In genomic region chr6:33080127-33081089, GRCh38 we compare ENCODE assay signal across 8 cellular contexts. TPM values are rescaled to one million over a fixed set of nuclear protein-coding genes. Genes with fewer than 3 reads are reported as not detected.
DNase-seq lines count a peak whose midpoint lies in the region; ATAC-seq, FAIRE-seq and TF ChIP-seq lines count a peak whose summit lies in the region.

No MANE protein-coding gene starts in this region.

- intact Hi-C loops in kidney (cut with DNase I): loop anchor here (5.0 kb wide), 1 partner anchor 63 kb away; no protein-coding TSS in a partner anchor

- peaks cover 0 to 4% of the 10 kb centered on the region in 2 donors for H3K4me1 ChIP-seq in kidney (ENCODE audit: control insufficient read depth in 1 of 2, insufficient read depth in 1 of 2, low read depth in 1 of 2, low read length in 2 of 2)
- H3K4me1 ChIP-seq in small intestine (ENCODE audit: control insufficient read depth in 2 of 2, insufficient read depth in 1 of 2, low read depth in 1 of 2, low read length in 1 of 2): peaks cover 0 to 2% of the 10 kb centered on the region in 2 donors

- peaks cover 35% of the 10 kb centered on the region for H3K4me1 Mint-ChIP-seq in activated CD4-positive, alpha-beta T cell treated with anti-CD3 and anti-CD28 coated beads, Interleukin-2, amount 10 ng/mL, durations not matched to agents 7 days and 5 days

- H3K27ac ChIP-seq in kidney (ENCODE audit: low read depth in 2 of 2, low read length in 2 of 2) (peak overlapping the region; percentile 59 to 90), small intestine (ENCODE audit: low read depth in 1 of 2, low read length in 1 of 2) (peak overlapping the region in 1 of 2 donors; percentile 88)

- H3K4me3 Mint-ChIP-seq in activated CD4-positive, alpha-beta T cell treated with anti-CD3 and anti-CD28 coated beads, Interleukin-2, amount 10 ng/mL, durations not matched to agents 7 days and 5 days: no peak overlapping the region

- H3K9me3 ChIP-seq in kidney (ENCODE audit: control insufficient read depth in 1 of 2, low read length in 2 of 2) (no peaks in the 10 kb centered on the region), small intestine (ENCODE audit: control insufficient read depth, low read depth) (no peaks in the 10 kb centered on the region)

- no peaks in the 10 kb centered on the region for H3K9me3 Mint-ChIP-seq in activated CD4-positive, alpha-beta T cell treated with anti-CD3 and anti-CD28 coated beads, Interleukin-2, amount 10 ng/mL, durations not matched to agents 7 days and 5 days

- no peaks in the 10 kb centered on the region for H3K36me3 Mint-ChIP-seq in activated CD4-positive, alpha-beta T cell treated with anti-CD3 and anti-CD28 coated beads, Interleukin-2, amount 10 ng/mL, durations not matched to agents 7 days and 5 days (ENCODE audit: low read depth)

- H3K36me3 ChIP-seq in kidney (ENCODE audit: control insufficient read depth in 1 of 2, insufficient read depth in 2 of 2, low read length in 2 of 2) (no peaks in the 10 kb centered on the region), small intestine (ENCODE audit: control insufficient read depth in 2 of 2, insufficient read depth in 2 of 2, low read length in 2 of 2) (no peaks in the 10 kb centered on the region)

- peak overlapping the region; percentile 14 to 21 for H3K9ac ChIP-seq in kidney (ENCODE audit: low read length in 2 of 2)

- CTCF ChIA-PET in activated CD4-positive, alpha-beta T cell treated with anti-CD3 and anti-CD28 coated beads, Interleukin-2, amount 10 ng/mL, durations not matched to agents 7 days and 5 days (lab: Charles Lee): no interaction called here

- no peak for DNase-seq in activated CD4-positive, alpha-beta T cell treated with anti-CD3 and anti-CD28 coated beads, Interleukin-2, amount 10 ng/mL, durations not matched to agents 7 days and 5 days
- DNase-seq in activated CD4-positive, alpha-beta T cell treated with anti-CD3 and anti-CD28 coated beads, Interleukin-2, amount 50 U/mL, for 1 hour: no peak
- DNase-seq in cerebellum (ENCODE audit: low spot score) (peak; percentile 84), kidney (peak; percentile 86), small intestine (peak; percentile 20), DMS114 treated with DMSO at 0.1 percent for 48 hours (lab: John Stamatoyannopoulos, UW; ENCODE audit: unreplicated experiment) (no peak)
- DNase-seq in activated naive CD4-positive, alpha-beta T cell (lab: John Stamatoyannopoulos, UW): no peak

- peaks cover 5% of the 10 kb centered on the region for H3K27me3 Mint-ChIP-seq in activated CD4-positive, alpha-beta T cell treated with anti-CD3 and anti-CD28 coated beads, Interleukin-2, amount 10 ng/mL, durations not matched to agents 7 days and 5 days

- H3K4me3 ChIP-seq in kidney (ENCODE audit: low read length in 2 of 2) (peak overlapping the region; percentile 54 to 62), small intestine (ENCODE audit: low read depth in 1 of 2, low read length in 2 of 2) (no peak overlapping the region)

- FAIRE-seq in kidney (lab: Jason Lieb, UNC): no peak
- FAIRE-seq in small intestine (lab: Jason Lieb, UNC): no peak

- H3K27ac Mint-ChIP-seq in activated CD4-positive, alpha-beta T cell treated with anti-CD3 and anti-CD28 coated beads, Interleukin-2, amount 10 ng/mL, durations not matched to agents 7 days and 5 days: peak overlapping the region; percentile 68

- POLR2A ChIA-PET in activated CD4-positive, alpha-beta T cell treated with anti-CD3 and anti-CD28 coated beads, Interleukin-2, amount 10 ng/mL, durations not matched to agents 7 days and 5 days (lab: Charles Lee): interaction anchor here (1.2 kb wide), 1 partner anchor 49 kb away, joined by 5 read pairs; no protein-coding TSS in a partner anchor

- no peaks in the 10 kb centered on the region for H3K27me3 ChIP-seq in small intestine (ENCODE audit: control insufficient read depth in 2 of 2, insufficient read depth in 2 of 2, low read length in 2 of 2)

- TF ChIP-seq CTCF in kidney (IDR thresholded peaks at IDR 0.05; ENCODE audit: borderline replicate concordance, extremely low read depth, insufficient read depth): no peak

- ATAC-seq in HG02981 (IDR thresholded peaks at IDR 0.05; ENCODE audit: unreplicated experiment): no peak

- 18 to 26% (median 23%) methylated on average over 48 to 49 of the region's 49 CpGs for WGBS in small intestine, 3 donors

RNA-seq across cellular contexts. Expression of gene HLA-DPB1, which starts 4.6 kb away (rescaled TPM):
- 10 to 100 TPM; 24.7 to 26.2 TPM for total RNA-seq in activated CD4-positive, alpha-beta T cell treated with anti-CD3 and anti-CD28 coated beads, Interleukin-2, amount 10 ng/mL, durations not matched to agents 7 days and 5 days
- total RNA-seq in cerebellum (1.8 TPM), kidney (181 TPM)
- polyA plus RNA-seq in kidney (ENCODE audit: insufficient read depth, low read depth, low replicate concordance) (141 TPM), small intestine (100 to 1,000 TPM in 1 of 3 donors, 10 to 100 TPM in 2; 14.3 to 150 (median 66.8) TPM)

RNA-seq across cellular contexts. Expression of gene HLA-DPA1, which starts 7.0 kb away (rescaled TPM):
- total RNA-seq in activated CD4-positive, alpha-beta T cell treated with anti-CD3 and anti-CD28 coated beads, Interleukin-2, amount 10 ng/mL, durations not matched to agents 7 days and 5 days: 10 to 100 TPM; 26.2 to 29.6 TPM
- total RNA-seq in cerebellum (1.9 TPM), kidney (200 TPM)
- polyA plus RNA-seq in kidney (ENCODE audit: insufficient read depth, low read depth, low replicate concordance) (154 TPM), small intestine (10 to 100 TPM in 2 of 3 donors, 1 to 10 TPM in 1; 9.4 to 86.7 (median 32.1) TPM)

Comparison
In these comparisons a context has a peak if more than half of its experiments do, and no peak if none do; other contexts are left out.
1. DNase-seq: peak in cerebellum (single experiment), kidney (single experiment) and small intestine (single experiment); none in activated CD4-positive, alpha-beta T cell treated with anti-CD3 and anti-CD28 coated beads, Interleukin-2, amount 10 ng/mL, durations not matched to agents 7 days and 5 days (single experiment), activated CD4-positive, alpha-beta T cell treated with anti-CD3 and anti-CD28 coated beads, Interleukin-2, amount 50 U/mL, for 1 hour (single experiment), DMS114 treated with DMSO at 0.1 percent for 48 hours (single experiment) and activated naive CD4-positive, alpha-beta T cell (0 of 4).
2. H3K4me3 ChIP-seq: peak in kidney (2 of 2); none in small intestine (0 of 2).